9 cellular contexts compared by ENCODE assay signal in the genomic region with DNA sequence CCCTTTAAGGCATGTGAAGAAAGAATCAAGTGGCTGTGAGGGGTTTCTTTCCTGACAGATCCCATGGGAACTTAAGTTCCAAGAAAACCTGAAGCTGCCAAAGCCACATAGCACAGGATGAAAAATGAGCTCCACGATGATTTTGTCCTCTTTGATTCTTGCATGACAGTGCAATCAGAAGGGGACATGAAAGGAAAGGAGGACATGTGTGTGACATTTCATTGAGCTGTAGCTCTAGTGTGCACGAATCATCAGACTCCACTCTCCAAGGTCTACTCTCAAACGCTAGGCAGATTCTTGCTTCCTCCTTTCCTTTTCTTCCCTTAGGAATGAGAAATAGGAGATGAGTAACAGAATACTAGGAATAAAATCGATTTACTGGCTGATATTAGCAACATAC.
"Had no signal": no experiment of that assay in that cellular context is flagged by ENCODE, and none has a peak within 500 bp of the region (broad histone marks: within the 10 kb centered on the region; RNA-seq: fewer than 3 reads in every experiment).

No MANE protein-coding gene starts in this region.

- H3K79me2 ChIP-seq: parathyroid adenoma had no signal

- H3K36me3 ChIP-seq: esophagus squamous epithelium, right atrium auricular region had no signal

- H3K27me3 ChIP-seq: esophagus squamous epithelium, right atrium auricular region had no signal

- H3K4me1 ChIP-seq: parathyroid adenoma had no signal

- H3K9me3 ChIP-seq: esophagus squamous epithelium, right atrium auricular region had no signal

- H3K9ac ChIP-seq: parathyroid adenoma had no signal

- H3K4me3 ChIP-seq: esophagus squamous epithelium, right atrium auricular region had no signal

- H3K27ac ChIP-seq: parathyroid adenoma had no signal

- H2AFZ ChIP-seq: parathyroid adenoma had no signal

- DNase-seq: activated CD4-positive, alpha-beta T cell treated with anti-CD3 and anti-CD28 coated beads for 4 hours; activated CD8-positive, alpha-beta memory T cell treated with anti-CD3 and anti-CD28 coated beads for 24 hours; activated naive CD4-positive, alpha-beta T cell treated with anti-CD3 and anti-CD28 coated beads, Interleukin-2, amount 50 U/mL, for 16 hours; esophagus squamous epithelium; foreskin fibroblast; glutamatergic neuron; left colon had no signal
